In the genomic region with DNA sequence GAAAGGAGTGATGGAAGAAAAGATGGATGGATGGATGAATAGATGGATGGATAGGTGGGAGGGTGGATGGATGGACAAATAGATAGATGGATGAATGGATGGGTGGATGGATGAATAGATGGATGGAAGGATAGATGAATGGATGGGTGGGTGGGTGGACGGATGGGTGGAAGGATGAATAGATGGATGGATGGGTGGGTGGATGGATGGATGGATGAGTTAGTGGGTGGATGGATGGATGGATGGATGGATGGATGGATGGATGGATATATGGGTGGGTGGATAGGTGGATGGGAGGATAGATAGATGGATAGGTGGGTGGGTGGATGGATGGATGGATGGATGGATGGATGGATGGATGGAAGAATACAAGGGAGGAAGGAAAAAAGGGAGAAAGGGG, we compare ENCODE assay signal across 24 cellular contexts.
DNase-seq lines count a peak whose midpoint lies in the region; ATAC-seq and TF ChIP-seq lines count a peak whose summit lies in the region.
"Had no signal": no experiment of that assay in that cellular context is flagged by ENCODE, and none has a peak within 500 bp of the region (broad histone marks: within the 10 kb centered on the region; RNA-seq: fewer than 3 reads in every experiment).

No MANE protein-coding gene starts in this region.

- no peaks in the 10 kb centered on the region for H3K36me3 ChIP-seq in Caco-2 (ENCODE audit: control insufficient read depth, insufficient read depth, low read length)
- H3K36me3 ChIP-seq: BE2C had no signal

- BruUV-seq in Caco-2 (replicated peaks; lab: Mats Ljungman, UMichigan) = no TSS peak

- no peaks in the 10 kb centered on the region for H3K27me3 ChIP-seq in Caco-2 (replicated peaks; ENCODE audit: control insufficient read depth, insufficient read depth, low read length)
- H3K27me3 ChIP-seq: BE2C; BLaER1 treated with 17β-estradiol and CSF1 and Interleukin-3, amounts not matched to agents 10 nM and 100 nM had no signal

- ATAC-seq in activated T-cell treated with anti-CD3 and anti-CD28 coated beads, Interleukin-2, amount 50 U/mL, for 72 hours (replicated peaks in 1 of 2) = no peak
- ATAC-seq in stimulated activated effector memory CD8-positive, alpha-beta T cell treated with anti-CD3 and anti-CD28 coated beads, Interleukin-12 subunit alpha, Interleukin-12 subunit beta, amount 100 ng/mL, for 72 hours = no peak
- ATAC-seq: A549, GM23338, HCT116 had no signal

- no peaks in the 10 kb centered on the region for H3K9me3 ChIP-seq in Caco-2
- H3K9me3 ChIP-seq: A549; BE2C; BLaER1 treated with 17β-estradiol and CSF1 and Interleukin-3, amounts not matched to agents 10 nM and 100 nM had no signal

- H3K27me3 Mint-ChIP-seq in activated T-cell treated with anti-CD3 and anti-CD28 coated beads, Interleukin-2, amount 50 U/mL, for 72 hours (ENCODE audit: low read depth) = no peaks in the 10 kb centered on the region
- no peaks in the 10 kb centered on the region for H3K27me3 Mint-ChIP-seq in Caco-2 (ENCODE audit: insufficient read depth, unreplicated experiment)
- H3K27me3 Mint-ChIP-seq in activated T-helper 1 cell treated with anti-CD3 and anti-CD28 coated beads, Interleukin-12 subunit alpha, Interleukin-12 subunit beta, Interleukin-2, Interleukin-4 antibody, amounts not matched to agents 30 ng/mL and 10 ng/mL and 1 ng/mL, durations not matched to agents 14 hours and 24 hours and 36 hours (ENCODE audit: insufficient read depth) = no peaks in the 10 kb centered on the region
- H3K27me3 Mint-ChIP-seq: CD4-positive, alpha-beta T cell; CD8-positive, alpha-beta memory T cell had no signal

- peak overlapping the region; percentile 66 for H3K27ac Mint-ChIP-seq in activated T-cell treated with anti-CD3 and anti-CD28 coated beads, Interleukin-2, amount 50 U/mL, for 72 hours
- peak overlapping the region; percentile 8 for H3K27ac Mint-ChIP-seq in Caco-2 (ENCODE audit: unreplicated experiment)
- H3K27ac Mint-ChIP-seq in activated T-helper 1 cell treated with anti-CD3 and anti-CD28 coated beads, Interleukin-12 subunit alpha, Interleukin-12 subunit beta, Interleukin-2, Interleukin-4 antibody, amounts not matched to agents 30 ng/mL and 10 ng/mL and 1 ng/mL, durations not matched to agents 14 hours and 24 hours and 36 hours = peak overlapping the region; percentile 3
- H3K27ac Mint-ChIP-seq in stimulated activated effector memory CD8-positive, alpha-beta T cell treated with anti-CD3 and anti-CD28 coated beads, Interleukin-12 subunit alpha, Interleukin-12 subunit beta, amount 100 ng/mL, for 72 hours = peak overlapping the region; percentile 78
- H3K27ac Mint-ChIP-seq: CD4-positive, alpha-beta T cell; GM23338; H9; HFFc6 had no signal

- H3K27ac ChIP-seq in RWPE1 = no peak overlapping the region
- H3K27ac ChIP-seq: A549; BLaER1 treated with 17β-estradiol and CSF1 and Interleukin-3, amounts not matched to agents 10 nM and 100 nM had no signal

- TF ChIP-seq CTCF in Caco-2 (IDR thresholded peaks at IDR 0.05; ENCODE audit: insufficient read depth in 1 of 2, low read depth in 1 of 2, low read length in 1 of 2, severe bottlenecking in 1 of 2, unreplicated experiment in 1 of 2) = no peak
- TF ChIP-seq CTCF in RWPE1 (conservative IDR thresholded peaks at IDR 0.05; ENCODE audit: low read depth) = no peak

- no peak overlapping the region for H3K4me3 Mint-ChIP-seq in activated T-cell treated with anti-CD3 and anti-CD28 coated beads, Interleukin-2, amount 50 U/mL, for 72 hours
- H3K4me3 Mint-ChIP-seq in Caco-2 (ENCODE audit: unreplicated experiment) = no peak overlapping the region
- H3K4me3 Mint-ChIP-seq in activated T-helper 1 cell treated with anti-CD3 and anti-CD28 coated beads, Interleukin-12 subunit alpha, Interleukin-12 subunit beta, Interleukin-2, Interleukin-4 antibody, amounts not matched to agents 30 ng/mL and 10 ng/mL and 1 ng/mL, durations not matched to agents 14 hours and 24 hours and 36 hours = no peak overlapping the region
- no peak overlapping the region for H3K4me3 Mint-ChIP-seq in stimulated activated effector memory CD8-positive, alpha-beta T cell treated with anti-CD3 and anti-CD28 coated beads, Interleukin-12 subunit alpha, Interleukin-12 subunit beta, amount 100 ng/mL, for 72 hours
- H3K4me3 Mint-ChIP-seq: CD14-positive monocyte; CD4-positive, alpha-beta T cell; CD8-positive, alpha-beta memory T cell; GM23338; H9; HFFc6 had no signal

- peaks cover 9 to 12% of the 10 kb centered on the region in 2 donors for H3K36me3 Mint-ChIP-seq in activated T-cell treated with anti-CD3 and anti-CD28 coated beads, Interleukin-2, amount 50 U/mL, for 72 hours (ENCODE audit: insufficient read depth in 2 of 2)
- no peaks in the 10 kb centered on the region for H3K36me3 Mint-ChIP-seq in Caco-2 (ENCODE audit: insufficient read depth, unreplicated experiment)
- H3K36me3 Mint-ChIP-seq in activated T-helper 1 cell treated with anti-CD3 and anti-CD28 coated beads, Interleukin-12 subunit alpha, Interleukin-12 subunit beta, Interleukin-2, Interleukin-4 antibody, amounts not matched to agents 30 ng/mL and 10 ng/mL and 1 ng/mL, durations not matched to agents 14 hours and 24 hours and 36 hours (ENCODE audit: low read depth) = peaks cover 62% of the 10 kb centered on the region
- H3K36me3 Mint-ChIP-seq in stimulated activated effector memory CD8-positive, alpha-beta T cell treated with anti-CD3 and anti-CD28 coated beads, Interleukin-12 subunit alpha, Interleukin-12 subunit beta, amount 100 ng/mL, for 72 hours = peaks cover 46% of the 10 kb centered on the region

- intact Hi-C loops in Caco-2 (cut with micrococcal nuclease; ENCODE audit: unreplicated experiment) = no loop called here
- intact Hi-C loops in activated T-helper 1 cell treated with anti-CD3 and anti-CD28 coated beads, Interleukin-12 subunit alpha, Interleukin-12 subunit beta, Interleukin-2, Interleukin-4 antibody, amounts not matched to agents 30 ng/mL and 10 ng/mL and 1 ng/mL, durations not matched to agents 14 hours and 24 hours and 36 hours (cut with micrococcal nuclease) = no loop called here

- H3K4me1 Mint-ChIP-seq in activated T-cell treated with anti-CD3 and anti-CD28 coated beads, Interleukin-2, amount 50 U/mL, for 72 hours (ENCODE audit: low read depth) = peaks cover 81% of the 10 kb centered on the region
- peaks cover 11% of the 10 kb centered on the region for H3K4me1 Mint-ChIP-seq in Caco-2 (ENCODE audit: low read depth, unreplicated experiment)
- peaks cover 85% of the 10 kb centered on the region for H3K4me1 Mint-ChIP-seq in activated T-helper 1 cell treated with anti-CD3 and anti-CD28 coated beads, Interleukin-12 subunit alpha, Interleukin-12 subunit beta, Interleukin-2, Interleukin-4 antibody, amounts not matched to agents 30 ng/mL and 10 ng/mL and 1 ng/mL, durations not matched to agents 14 hours and 24 hours and 36 hours (ENCODE audit: low read depth)
- H3K4me1 Mint-ChIP-seq in stimulated activated effector memory CD8-positive, alpha-beta T cell treated with anti-CD3 and anti-CD28 coated beads, Interleukin-12 subunit alpha, Interleukin-12 subunit beta, amount 100 ng/mL, for 72 hours = peaks cover 68% of the 10 kb centered on the region

- H3K4me3 ChIP-seq in Caco-2 (ENCODE audit: low read depth, low read length) = no peak overlapping the region
- H3K4me3 ChIP-seq: A549; BLaER1 treated with 17β-estradiol and CSF1 and Interleukin-3, amounts not matched to agents 10 nM and 100 nM; GM23338 had no signal

- CTCF ChIA-PET in Caco-2 (lab: Charles Lee) = no interaction called here
- CTCF ChIA-PET in RWPE1 (lab: Yijun Ruan, JAX) = no interaction called here

- peaks cover 0 to 1% of the 10 kb centered on the region in 2 donors for H3K9me3 Mint-ChIP-seq in activated T-cell treated with anti-CD3 and anti-CD28 coated beads, Interleukin-2, amount 50 U/mL, for 72 hours
- no peaks in the 10 kb centered on the region for H3K9me3 Mint-ChIP-seq in Caco-2 (ENCODE audit: unreplicated experiment)
- peaks cover 6% of the 10 kb centered on the region for H3K9me3 Mint-ChIP-seq in activated T-helper 1 cell treated with anti-CD3 and anti-CD28 coated beads, Interleukin-12 subunit alpha, Interleukin-12 subunit beta, Interleukin-2, Interleukin-4 antibody, amounts not matched to agents 30 ng/mL and 10 ng/mL and 1 ng/mL, durations not matched to agents 14 hours and 24 hours and 36 hours
- H3K9me3 Mint-ChIP-seq in stimulated activated effector memory CD8-positive, alpha-beta T cell treated with anti-CD3 and anti-CD28 coated beads, Interleukin-12 subunit alpha, Interleukin-12 subunit beta, amount 100 ng/mL, for 72 hours = no peaks in the 10 kb centered on the region
- H3K9me3 Mint-ChIP-seq: CD4-positive, alpha-beta T cell; CD8-positive, alpha-beta memory T cell; GM23338; H9; HFFc6 had no signal

- no peak for DNase-seq in activated T-cell treated with anti-CD3 and anti-CD28 coated beads, Interleukin-2, amount 50 U/mL, for 72 hours
- no peak for DNase-seq in activated T-cell treated with anti-CD3 and anti-CD28 coated beads, Interleukin-2, amount 50 U/mL, for 48 hours
- DNase-seq in Caco-2 = no peak
- DNase-seq in activated T-helper 1 cell treated with anti-CD3 and anti-CD28 coated beads, Interleukin-12 subunit alpha, Interleukin-12 subunit beta, Interleukin-2, Interleukin-4 antibody, amounts not matched to agents 30 ng/mL and 10 ng/mL and 1 ng/mL, durations not matched to agents 14 hours and 24 hours and 36 hours (ENCODE audit: low spot score) = no peak
- DNase-seq in stimulated activated effector memory CD8-positive, alpha-beta T cell treated with anti-CD3 and anti-CD28 coated beads, Interleukin-12 subunit alpha, Interleukin-12 subunit beta, amount 100 ng/mL, for 72 hours (ENCODE audit: low spot score in 2 of 2) = no peak
- no peak for DNase-seq in RWPE1 (ENCODE audit: low spot score)
- DNase-seq in stimulated activated CD4-positive, alpha-beta T cell treated with anti-CD3 and anti-CD28 coated beads, Interleukin-1b, Interleukin-23, amount 100 ng/mL, for 48 hours = no peak
- DNase-seq: 8988T; ACHN; AML-193; BE2C; Calu3; CD4-positive, alpha-beta T cell; CD8-positive, alpha-beta memory T cell; DMS53; DMS79 treated with DMSO at 0.1 percent for 48 hours; GF-D8; H9; HFFc6 had no signal

- no peaks in the 10 kb centered on the region for H3K4me1 ChIP-seq in Caco-2
- H3K4me1 ChIP-seq: BE2C had no signal

- POLR2A ChIA-PET in Caco-2 (lab: Charles Lee) = no interaction called here
- POLR2A ChIA-PET in RWPE1 (lab: Yijun Ruan, JAX; ENCODE audit: low non-redundant PET) = no interaction called here

Comparison
In these comparisons a context has a peak if more than half of its experiments do, and no peak if none do; other contexts are left out.
1. H3K27ac Mint-ChIP-seq: peak in every context shown above with its lines; median percentile 78 in stimulated activated effector memory CD8-positive, alpha-beta T cell treated with anti-CD3 and anti-CD28 coated beads, Interleukin-12 subunit alpha, Interleukin-12 subunit beta, amount 100 ng/mL, for 72 hours; 66 in activated T-cell treated with anti-CD3 and anti-CD28 coated beads, Interleukin-2, amount 50 U/mL, for 72 hours; 8 in Caco-2; 3 in activated T-helper 1 cell treated with anti-CD3 and anti-CD28 coated beads, Interleukin-12 subunit alpha, Interleukin-12 subunit beta, Interleukin-2, Interleukin-4 antibody, amounts not matched to agents 30 ng/mL and 10 ng/mL and 1 ng/mL, durations not matched to agents 14 hours and 24 hours and 36 hours.